In genomic region chr19:7069904-7070226, GRCh38 we compare ENCODE assay signal across 9 cellular contexts. TPM values are rescaled to one million over a fixed set of nuclear protein-coding genes. Genes with fewer than 3 reads are reported as not detected.
DNase-seq lines count a peak whose midpoint lies in the region; ATAC-seq and TF ChIP-seq lines count a peak whose summit lies in the region.
"Had no signal": no experiment of that assay in that cellular context is flagged by ENCODE, and none has a peak within 500 bp of the region (broad histone marks: within the 10 kb centered on the region; RNA-seq: fewer than 3 reads in every experiment).

No MANE protein-coding gene starts in this region.

- no peaks in the 10 kb centered on the region for H3K9me2 ChIP-seq in HCT116 (ENCODE audit: insufficient read depth)

- TF ChIP-seq POLR2A in HCT116 (IDR thresholded peaks at IDR 0.05; ENCODE audit: borderline replicate concordance, extremely low read depth, insufficient read depth, insufficient read length) (no peak), stomach (IDR thresholded peaks at IDR 0.05) (no peak)

- POLR2A ChIA-PET in AG04450 (lab: Yijun Ruan, JAX) = interaction anchor here (0.6 to 1.6 kb wide), 6 partner anchors 18 to 560 kb away, joined by 3 to 13 read pairs (median 3); partner anchors contain the start of genes PET100 and XAB2
- POLR2A ChIA-PET in HCT116 (lab: Charles Lee) = interaction anchor here (0.9 to 1.7 kb wide), 3 partner anchors 8 to 57 kb away, joined by 3 to 10 read pairs (median 3); no protein-coding TSS in a partner anchor

- no peaks in the 10 kb centered on the region for H3K27me3 ChIP-seq in AG04450 (ENCODE audit: control insufficient read depth, insufficient read depth, low read length)
- H3K27me3 ChIP-seq in HCT116 (ENCODE audit: insufficient read depth, low read length) = no peaks in the 10 kb centered on the region
- H3K27me3 ChIP-seq in stomach = no peaks in the 10 kb centered on the region

- H3K4me1 ChIP-seq in HCT116 (ENCODE audit: control insufficient read depth in 1 of 2, insufficient read depth in 2 of 2, low read length in 2 of 2) (peaks cover 8 to 11% of the 10 kb centered on the region in 2 experiments; a peak in 3 of 4 replicates), stomach (peaks cover 9 to 16% (median 14%) of the 10 kb centered on the region in 4 donors)

- H3K36me3 ChIP-seq in HCT116 (ENCODE audit: control insufficient read depth in 1 of 2, insufficient read depth in 2 of 2, low read length in 2 of 2) (peaks cover 17 to 24% of the 10 kb centered on the region in 2 experiments), stomach (peaks cover 35 to 44% (median 43%) of the 10 kb centered on the region in 4 donors)

- RAD21 ChIA-PET in HCT116 (lab: Charles Lee; ENCODE audit: low non-redundant PET in 1 of 2, low total read pairs in 2 of 2, uncharacterized antibody in 2 of 2, unreplicated experiment in 2 of 2) = interaction anchor here in 1 of 2 experiments (0.6 kb wide), 2 partner anchors 271 to 1261 kb away, joined by 5 to 6 read pairs; no protein-coding TSS in a partner anchor

- ATAC-seq in HCT116 = no peak; the same call in 1 of the 2 replicates
- ATAC-seq in activated naive CD4-positive, alpha-beta T cell treated with anti-CD3 and anti-CD28 coated beads, Interleukin-2, amount 50 U/mL, for 72 hours = peak in 1 of 2 donors; percentile 25

- DNase-seq in AG04450 (ENCODE audit: low read depth, low spot score) (no peak), HCT116 (ENCODE audit: low read depth, low spot score) (no peak), stomach (no peak), globus pallidus (ENCODE audit: low spot score) (no peak), NCI-H2171 treated with DMSO at 0.1 percent for 48 hours (lab: John Stamatoyannopoulos, UW) (no peak), NCI-H1417 (lab: John Stamatoyannopoulos, UW) (no peak)
- no peak for DNase-seq in activated naive CD4-positive, alpha-beta T cell treated with anti-CD3 and anti-CD28 coated beads, Interleukin-2, amount 50 U/mL, for 72 hours (ENCODE audit: low spot score in 2 of 2)

- H3K27ac ChIP-seq in AG04450 (ENCODE audit: low read depth, low read length) (peak overlapping the region; percentile 77), HCT116 (ENCODE audit: low read depth, low read length) (peak overlapping the region; percentile 75), stomach (peak overlapping the region; percentile 81 to 96 (median 91))

- H3K4me2 ChIP-seq in HCT116 (ENCODE audit: low read length) = peak overlapping the region; percentile 92

- peak overlapping the region; percentile 67 to 96 for H3K27ac Mint-ChIP-seq in activated naive CD4-positive, alpha-beta T cell treated with anti-CD3 and anti-CD28 coated beads, Interleukin-2, amount 50 U/mL, for 72 hours

- no peaks in the 10 kb centered on the region for H4K20me1 ChIP-seq in HCT116 (ENCODE audit: insufficient read depth)

- H2AFZ ChIP-seq in HCT116 (ENCODE audit: low read depth, low read length, poor library complexity, severe bottlenecking) = peak overlapping the region; percentile 99

- CTCF ChIA-PET in AG04450 (lab: Charles Lee) = interaction anchor here (0.8 to 2.2 kb wide), 2 partner anchors 28 to 30 kb away, joined by 4 to 6 read pairs; no protein-coding TSS in a partner anchor
- CTCF ChIA-PET in HCT116 (lab: Charles Lee) = interaction anchor here (0.8 to 1.3 kb wide), 2 partner anchors 57 to 944 kb away, joined by 3 read pairs; no protein-coding TSS in a partner anchor

- WGBS in stomach, 5 donors = 0 to 7% (median 1%) methylated on average over 6 to 12 of the region's 12 CpGs

- TF ChIP-seq RAD21 in HCT116 (IDR thresholded peaks at IDR 0.05; ENCODE audit: low read depth) = no peak

- intact Hi-C loops in HCT116 (cut with micrococcal nuclease) (loop anchor here (1.0 kb wide), 1 partner anchor 28 kb away; no protein-coding TSS in a partner anchor), stomach (cut with DNase I; ENCODE audit: low total_unique reads) (no loop called here)

- H3K79me2 ChIP-seq in HCT116 (ENCODE audit: insufficient read depth, low read length) = peaks cover 18% of the 10 kb centered on the region

- no peak for TF ChIP-seq EP300 in stomach (IDR thresholded peaks at IDR 0.05)

- H3K4me3 ChIP-seq in AG04450 (ENCODE audit: low read depth, low read length) = peak overlapping the region; percentile 94
- peak overlapping the region; percentile 79 to 96 for H3K4me3 ChIP-seq in HCT116 (replicated peaks in 1 of 2; ENCODE audit: low read depth in 1 of 2, low read length in 2 of 2)
- peak overlapping the region; percentile 90 for H3K4me3 ChIP-seq in iPS-18c (ENCODE audit: insufficient read depth, low read depth, low read length)
- H3K4me3 ChIP-seq in stomach = peak overlapping the region; percentile 76 to 98 (median 88)

- TF ChIP-seq CTCF in AG04450 (IDR thresholded peaks at IDR 0.05; ENCODE audit: low read depth, low read length) (no peak), HCT116 (IDR thresholded peaks at IDR 0.05 in 2 of 3, conservative IDR thresholded peaks at IDR 0.05 in 1 of 3; ENCODE audit: borderline replicate concordance in 1 of 3, insufficient read depth in 1 of 3, low read depth in 2 of 3, low read length in 2 of 3) (no peak), stomach (IDR thresholded peaks at IDR 0.05) (no peak)

- H3K9me3 ChIP-seq in AG04450 (ENCODE audit: control insufficient read depth, insufficient read depth, low read length) (peaks cover 18% of the 10 kb centered on the region), HCT116 (ENCODE audit: control insufficient read depth in 1 of 2, insufficient read depth in 1 of 2, low read depth in 1 of 2, low read length in 2 of 2) (no peaks in the 10 kb centered on the region), iPS-18c (ENCODE audit: control insufficient read depth, insufficient read depth, low read length) (no peaks in the 10 kb centered on the region), stomach (peaks cover 0 to 11% (median 2%) of the 10 kb centered on the region in 4 donors)

- H3K36me3 Mint-ChIP-seq in activated naive CD4-positive, alpha-beta T cell treated with anti-CD3 and anti-CD28 coated beads, Interleukin-2, amount 50 U/mL, for 72 hours = peaks cover 31 to 44% of the 10 kb centered on the region in 2 donors

- H3K9ac ChIP-seq in HCT116 (ENCODE audit: low read length) = peak overlapping the region; percentile 74

- peaks cover 4% of the 10 kb centered on the region in 2 donors for H3K9me3 Mint-ChIP-seq in activated naive CD4-positive, alpha-beta T cell treated with anti-CD3 and anti-CD28 coated beads, Interleukin-2, amount 50 U/mL, for 72 hours

- no TSS peak for BruUV-seq in HCT116 (replicated peaks; lab: Mats Ljungman, UMichigan)

TF ChIP-seq in HCT116, 20 proteins besides CTCF, POLR2A, EP300 and RAD21 (continues in another document):
- TF ChIP-seq JUND (IDR thresholded peaks at IDR 0.05) = no peak
- TF ChIP-seq ZNF274 (IDR thresholded peaks at IDR 0.05; ENCODE audit: low read depth, low read length) = no peak
- TF ChIP-seq SP1 (IDR thresholded peaks at IDR 0.05; ENCODE audit: low read depth) = no peak
- TF ChIP-seq, protein P1, sequence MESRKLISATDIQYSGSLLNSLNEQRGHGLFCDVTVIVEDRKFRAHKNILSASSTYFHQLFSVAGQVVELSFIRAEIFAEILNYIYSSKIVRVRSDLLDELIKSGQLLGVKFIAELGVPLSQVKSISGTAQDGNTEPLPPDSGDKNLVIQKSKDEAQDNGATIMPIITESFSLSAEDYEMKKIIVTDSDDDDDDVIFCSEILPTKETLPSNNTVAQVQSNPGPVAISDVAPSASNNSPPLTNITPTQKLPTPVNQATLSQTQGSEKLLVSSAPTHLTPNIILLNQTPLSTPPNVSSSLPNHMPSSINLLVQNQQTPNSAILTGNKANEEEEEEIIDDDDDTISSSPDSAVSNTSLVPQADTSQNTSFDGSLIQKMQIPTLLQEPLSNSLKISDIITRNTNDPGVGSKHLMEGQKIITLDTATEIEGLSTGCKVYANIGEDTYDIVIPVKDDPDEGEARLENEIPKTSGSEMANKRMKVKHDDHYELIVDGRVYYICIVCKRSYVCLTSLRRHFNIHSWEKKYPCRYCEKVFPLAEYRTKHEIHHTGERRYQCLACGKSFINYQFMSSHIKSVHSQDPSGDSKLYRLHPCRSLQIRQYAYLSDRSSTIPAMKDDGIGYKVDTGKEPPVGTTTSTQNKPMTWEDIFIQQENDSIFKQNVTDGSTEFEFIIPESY (IDR thresholded peaks at IDR 0.05; ENCODE audit: extremely low read depth, insufficient replicate concordance, low read length) = no peak
- TF ChIP-seq SIN3A (IDR thresholded peaks at IDR 0.05; ENCODE audit: low read depth) = no peak
- no peak for TF ChIP-seq TCF7L2 (IDR thresholded peaks at IDR 0.05; ENCODE audit: borderline replicate concordance, extremely low read depth, insufficient read depth, insufficient read length)
- no peak for TF ChIP-seq EZH2phosphoT487 (IDR thresholded peaks at IDR 0.05; ENCODE audit: borderline replicate concordance)

RNA-seq across cellular contexts. Expression of gene ZNF557, which starts 0.4 kb away (rescaled TPM):
- 5.2 and 6.2 TPM in 2 replicates for polyA plus RNA-seq in AG04450 (2011; rRNA removed)
- 19.0 and 24.5 TPM in 2 replicates for polyA minus RNA-seq in AG04450 (2011; rRNA and poly(A)+ RNA removed)
- 7.8 TPM for total RNA-seq in HCT116 (2021; ENCODE audit: unreplicated experiment)
- polyA plus RNA-seq in HCT116 (2012) = 2.0 and 3.3 TPM in 2 replicates
- total RNA-seq in activated naive CD4-positive, alpha-beta T cell treated with anti-CD3 and anti-CD28 coated beads, Interleukin-2, amount 50 U/mL, for 72 hours = 1 to 10 TPM; 7.9 to 8.3 TPM
- 10 to 100 TPM in 3 of 5 donors, 1 to 10 TPM in 2; 7.2 to 41.4 (median 14.9) TPM for total RNA-seq in stomach
- 1 to 10 TPM; 1.3 to 2.2 (median 2.1) TPM for polyA plus RNA-seq in stomach

RNA-seq across cellular contexts. Expression of gene MBD3L3, which starts 11.4 kb away (rescaled TPM):
- polyA plus RNA-seq in AG04450 (2011; rRNA removed) (not detected in 2 replicates), stomach (not detected)
- not detected in 2 replicates for polyA minus RNA-seq in AG04450 (2011; rRNA and poly(A)+ RNA removed)
- total RNA-seq in HCT116 (2021; ENCODE audit: unreplicated experiment) (not detected), stomach (not detected)
- not detected in 2 replicates for polyA plus RNA-seq in HCT116 (2012)
- not detected for total RNA-seq in activated naive CD4-positive, alpha-beta T cell treated with anti-CD3 and anti-CD28 coated beads, Interleukin-2, amount 50 U/mL, for 72 hours
- total RNA-seq: left cardiac atrium had no signal

RNA-seq across cellular contexts. Expression of gene MBD3L2, which starts 20.7 kb away (rescaled TPM):
- polyA plus RNA-seq in AG04450 (2011; rRNA removed) = not detected in 2 replicates
- polyA minus RNA-seq in AG04450 (2011; rRNA and poly(A)+ RNA removed) = not detected in 2 replicates
- total RNA-seq in HCT116 (2021; ENCODE audit: unreplicated experiment) = not detected
- not detected in 2 replicates for polyA plus RNA-seq in HCT116 (2012)
- total RNA-seq in activated naive CD4-positive, alpha-beta T cell treated with anti-CD3 and anti-CD28 coated beads, Interleukin-2, amount 50 U/mL, for 72 hours = not detected
- total RNA-seq in stomach = not detected
- not detected for polyA plus RNA-seq in stomach
- total RNA-seq: left cardiac atrium had no signal

RNA-seq across cellular contexts. Expression of gene MBD3L4, which starts 29.9 kb away (rescaled TPM):
- polyA plus RNA-seq in AG04450 (2011; rRNA removed) = not detected in 2 replicates
- polyA minus RNA-seq in AG04450 (2011; rRNA and poly(A)+ RNA removed) = not detected in 2 replicates
- not detected for total RNA-seq in HCT116 (2021; ENCODE audit: unreplicated experiment)
- polyA plus RNA-seq in HCT116 (2012) = not detected in 2 replicates
- not detected for total RNA-seq in activated naive CD4-positive, alpha-beta T cell treated with anti-CD3 and anti-CD28 coated beads, Interleukin-2, amount 50 U/mL, for 72 hours
- not detected for total RNA-seq in stomach
- polyA plus RNA-seq in stomach = not detected
- total RNA-seq: left cardiac atrium had no signal

RNA-seq across cellular contexts. Expression of gene MBD3L5, which starts 39.5 kb away (rescaled TPM):
- polyA plus RNA-seq in AG04450 (2011; rRNA removed) = not detected in 2 replicates
- not detected in 2 replicates for polyA minus RNA-seq in AG04450 (2011; rRNA and poly(A)+ RNA removed)
- total RNA-seq in HCT116 (2021; ENCODE audit: unreplicated experiment) = not detected
- not detected in 2 replicates for polyA plus RNA-seq in HCT116 (2012)
- not detected for total RNA-seq in activated naive CD4-positive, alpha-beta T cell treated with anti-CD3 and anti-CD28 coated beads, Interleukin-2, amount 50 U/mL, for 72 hours
- total RNA-seq in stomach = not detected
- not detected for polyA plus RNA-seq in stomach
- total RNA-seq: left cardiac atrium had no signal
